ENCODE assay signal across 8 cellular contexts in genomic region chrX:123961268-123962005, GRCh38. TPM values are rescaled to one million over a fixed set of nuclear protein-coding genes. Genes with fewer than 3 reads are reported as not detected.
A peak's percentile ranks its signal among the peaks of the same experiment; 100 is the strongest.
DNase-seq lines count a peak whose midpoint lies in the region; ATAC-seq and TF ChIP-seq lines count a peak whose summit lies in the region.

TSS of gene STAG2 (plus strand) at chrX:123961706. CDS start at chrX:124022628, 60,922 bp downstream.

- H3K4me1 ChIP-seq in Peyer's patch, result no peaks in the 10 kb centered on the region

- no peaks in the 10 kb centered on the region for H3K9me3 ChIP-seq in Peyer's patch

- peak; percentile 83 for DNase-seq in DMS114 treated with DMSO at 0.1 percent for 48 hours (lab: John Stamatoyannopoulos, UW; ENCODE audit: unreplicated experiment)
- peak; percentile 64 to 75 for DNase-seq in Kasumi-1 (lab: John Stamatoyannopoulos, UW)
- DNase-seq in Peyer's patch, result peak; percentile 55 to 80 (median 66)
- DNase-seq in activated T-cell treated with anti-CD3 and anti-CD28 coated beads, Interleukin-2, amount 50 U/mL, for 48 hours, result peak; percentile 73 to 78
- no peak for DNase-seq in epithelial cell of proximal tubule (ENCODE audit: low read depth)
- DNase-seq in middle frontal gyrus (ENCODE audit: extremely low spot score, low spot score), result peak; percentile 28
- peak; percentile 38 for DNase-seq in stimulated activated CD8-positive, alpha-beta memory T cell treated with anti-CD3 and anti-CD28 coated beads, Interleukin-4, amount 100 ng/mL, for 24 hours (ENCODE audit: low read depth)

- no peaks in the 10 kb centered on the region for H3K27me3 ChIP-seq in Peyer's patch

- H3K36me3 ChIP-seq in Peyer's patch, result no peaks in the 10 kb centered on the region

- peak within 1 kb of the TSS; percentile 92 to 99 (median 98) for H3K27ac ChIP-seq in Peyer's patch

- no peak for TF ChIP-seq POLR2A in Peyer's patch (IDR thresholded peaks at IDR 0.05)

- H3K4me3 ChIP-seq in Peyer's patch (peak within 1 kb of the TSS; percentile 53 to 87 (median 74)), epithelial cell of proximal tubule (ENCODE audit: low read depth, low read length) (peak within 1 kb of the TSS; percentile 80)

- TF ChIP-seq CTCF in Peyer's patch (IDR thresholded peaks at IDR 0.05) (no peak), epithelial cell of proximal tubule (conservative IDR thresholded peaks at IDR 0.05; ENCODE audit: low read depth, low read length) (no peak)

- no peak for ATAC-seq in GM21447 (IDR thresholded peaks at IDR 0.05; ENCODE audit: unreplicated experiment)

RNA-seq across cellular contexts. Expression of gene STAG2, which starts in this region (rescaled TPM):
- total RNA-seq in Peyer's patch (10 to 100 TPM; 39.6 to 83.3 (median 54.0) TPM), epithelial cell of proximal tubule (37.3 and 45.3 TPM in 2 replicates)
